ENCODE assay signal across 8 cellular contexts in genomic region chr19:38656171-38656981, GRCh38. TPM values are rescaled to one million over a fixed set of nuclear protein-coding genes. Genes with fewer than 3 reads are reported as not detected.
DNase-seq lines count a peak whose midpoint lies in the region; ATAC-seq, FAIRE-seq and TF ChIP-seq lines count a peak whose summit lies in the region.

No MANE protein-coding gene starts in this region.

- DNase-seq in CD8-positive, alpha-beta memory T cell: peak in 4 of 5 donors; percentile 26 to 92 (median 67)
- peak in 1 of 2 experiments; percentile 30 for DNase-seq in SJSA1 (ENCODE audit: low read depth in 1 of 2, low spot score in 2 of 2)
- DNase-seq in nephron progenitor cell: no peak
- no peak for DNase-seq in left colon
- no peak for DNase-seq in NCI-H1048 (lab: John Stamatoyannopoulos, UW)
- DNase-seq in GM12891 (ENCODE audit: insufficient read length, low spot score): no peak

- H3K27me3 ChIP-seq in CD8-positive, alpha-beta memory T cell (ENCODE audit: insufficient read depth, low read length, poor library complexity, severe bottlenecking): no peaks in the 10 kb centered on the region
- H3K27me3 ChIP-seq in SJSA1 (replicated peaks): no peaks in the 10 kb centered on the region

- H3K36me3 Mint-ChIP-seq in CD8-positive, alpha-beta memory T cell: peaks cover 0 to 37% (median 0%) of the 10 kb centered on the region in 3 donors
- H3K36me3 Mint-ChIP-seq in nephron progenitor cell (ENCODE audit: low read depth): peaks cover 21% of the 10 kb centered on the region

- TF ChIP-seq CTCF in nephron progenitor cell (IDR thresholded peaks at IDR 0.05): no peak

- H3K36me3 ChIP-seq in CD8-positive, alpha-beta memory T cell (ENCODE audit: insufficient read depth, low read length): no peaks in the 10 kb centered on the region
- peaks cover 78% of the 10 kb centered on the region for H3K36me3 ChIP-seq in SJSA1

- H3K4me1 ChIP-seq in CD8-positive, alpha-beta memory T cell (ENCODE audit: insufficient read depth, low read length): peaks cover 58% of the 10 kb centered on the region
- peaks cover 100% of the 10 kb centered on the region for H3K4me1 ChIP-seq in SJSA1 (replicated peaks)

- H3K27me3 Mint-ChIP-seq in CD8-positive, alpha-beta memory T cell: no peaks in the 10 kb centered on the region
- no peaks in the 10 kb centered on the region for H3K27me3 Mint-ChIP-seq in nephron progenitor cell (ENCODE audit: low read depth, poor library complexity)

- ATAC-seq in left colon (no peak), GM21423 (IDR thresholded peaks at IDR 0.05; ENCODE audit: unreplicated experiment) (no peak)

- peak overlapping the region; percentile 14 for H3K27ac ChIP-seq in CD8-positive, alpha-beta memory T cell (ENCODE audit: low read depth, low read length)
- peak overlapping the region; percentile 99 for H3K27ac ChIP-seq in SJSA1
- H3K27ac ChIP-seq in cingulate gyrus (ENCODE audit: low read depth, low read length): peak overlapping the region; percentile 88

- H3K9me3 ChIP-seq in CD8-positive, alpha-beta memory T cell (ENCODE audit: low read length): no peaks in the 10 kb centered on the region
- no peaks in the 10 kb centered on the region for H3K9me3 ChIP-seq in SJSA1 (replicated peaks)

- no peaks in the 10 kb centered on the region for H3K9me3 Mint-ChIP-seq in CD8-positive, alpha-beta memory T cell
- H3K9me3 Mint-ChIP-seq in nephron progenitor cell: no peaks in the 10 kb centered on the region

- peaks cover 80 to 96% (median 96%) of the 10 kb centered on the region in 3 donors for H3K4me1 Mint-ChIP-seq in CD8-positive, alpha-beta memory T cell
- H3K4me1 Mint-ChIP-seq in nephron progenitor cell: peaks cover 99% of the 10 kb centered on the region

- FAIRE-seq in GM12891 (lab: Jason Lieb, UNC): no peak

- H3K27ac Mint-ChIP-seq in CD8-positive, alpha-beta memory T cell: peak overlapping the region; percentile 24 to 93 (median 85)
- peak overlapping the region; percentile 88 for H3K27ac Mint-ChIP-seq in nephron progenitor cell

- intact Hi-C loops in left colon (cut with DNase I, micrococcal nuclease): loop anchor here in 1 of 2 donors (10.0 kb wide), 1 partner anchor 58 kb away; no protein-coding TSS in a partner anchor

- peak overlapping the region; percentile 26 to 78 (median 73) for H3K4me3 Mint-ChIP-seq in CD8-positive, alpha-beta memory T cell
- H3K4me3 Mint-ChIP-seq in nephron progenitor cell: peak overlapping the region; percentile 43

- CTCF ChIA-PET in CD8-positive, alpha-beta memory T cell (lab: Charles Lee): interaction anchor here (1.1 to 1.9 kb wide), 4 partner anchors 9 to 37 kb away, joined by 3 to 6 read pairs (median 4); partner anchors contain the start of gene ACTN4

- peak overlapping the region; percentile 4 for H3K4me3 ChIP-seq in CD8-positive, alpha-beta memory T cell (ENCODE audit: low read length)
- no peak overlapping the region for H3K4me3 ChIP-seq in SJSA1

- POLR2A ChIA-PET in CD8-positive, alpha-beta memory T cell (lab: Charles Lee): interaction anchor here (0.6 to 1.2 kb wide), 3 partner anchors 9 to 268 kb away, joined by 5 to 8 read pairs (median 6); partner anchors contain the start of genes ACTN4 and GGN

- TF ChIP-seq POLR2A in GM12891 (IDR thresholded peaks at IDR 0.05; ENCODE audit: low read depth, low read length): no peak

TF ChIP-seq in GM12891, 5 proteins besides CTCF, POLR2A, EP300 and RAD21:
- TF ChIP-seq POU2F2 (IDR thresholded peaks at IDR 0.05; ENCODE audit: low read depth, low read length) (no peak), POLR2AphosphoS5 (IDR thresholded peaks at IDR 0.05; ENCODE audit: low read depth, low read length) (no peak), PAX5 (IDR thresholded peaks at IDR 0.05; ENCODE audit: insufficient read depth, low read length, severe bottlenecking) (no peak), SPI1 (IDR thresholded peaks at IDR 0.05; ENCODE audit: low read depth, low read length) (no peak), TAF1 (IDR thresholded peaks at IDR 0.05; ENCODE audit: low read depth, low read length) (no peak)

RNA-seq across cellular contexts. Expression of gene ACTN4, which starts 8.9 kb away (rescaled TPM):
- total RNA-seq in CD8-positive, alpha-beta memory T cell: 100 to 1,000 TPM; 295 to 314 TPM
- 31.9 TPM for polyA plus RNA-seq in CD8-positive, alpha-beta memory T cell
- 193 and 399 TPM in 2 replicates for total RNA-seq in SJSA1 (2014; rRNA removed; shearing (Covaris generic))
- total RNA-seq in left colon: 1,000 to 10,000 TPM in 1 of 2 donors, 100 to 1,000 TPM in 1; 971 to 1,150 TPM
- polyA plus RNA-seq in GM12891 (2012; ENCODE audit: low read depth, missing spikeins): 122 TPM

RNA-seq across cellular contexts. Expression of gene EIF3K, which starts 37.4 kb away (rescaled TPM):
- total RNA-seq in CD8-positive, alpha-beta memory T cell: 100 to 1,000 TPM; 275 to 282 TPM
- polyA plus RNA-seq in CD8-positive, alpha-beta memory T cell: 401 TPM
- 353 and 543 TPM in 2 replicates for total RNA-seq in SJSA1 (2014; rRNA removed; shearing (Covaris generic))
- 100 to 1,000 TPM; 343 to 430 TPM for total RNA-seq in left colon
- 367 TPM for polyA plus RNA-seq in GM12891 (2012; ENCODE audit: low read depth, missing spikeins)

RNA-seq across cellular contexts. Expression of gene MAP4K1, which starts 38.6 kb away (rescaled TPM):
- total RNA-seq in CD8-positive, alpha-beta memory T cell: 100 to 1,000 TPM; 161 to 162 TPM
- 178 TPM for polyA plus RNA-seq in CD8-positive, alpha-beta memory T cell
- total RNA-seq in SJSA1 (2014; rRNA removed; shearing (Covaris generic)): not detected in 2 replicates
- 1 to 10 TPM; 2.9 to 6.6 TPM for total RNA-seq in left colon
- polyA plus RNA-seq in GM12891 (2012; ENCODE audit: low read depth, missing spikeins): 123 TPM

Comparison
In these comparisons a context has a peak if more than half of its experiments do, and no peak if none do; other contexts are left out.
1. DNase-seq: peak in CD8-positive, alpha-beta memory T cell (4 of 5); none in nephron progenitor cell (single experiment), left colon (0 of 2), NCI-H1048 (single experiment) and GM12891 (single experiment).
2. H3K27ac ChIP-seq: peak in every context shown above with its lines; median percentile 99 in SJSA1; 88 in cingulate gyrus; 14 in CD8-positive, alpha-beta memory T cell.
3. RNA of gene MAP4K1, which starts 38.6 kb away (total RNA-seq): 161 to 162 TPM in CD8-positive, alpha-beta memory T cell; 2.9 to 6.6 TPM in left colon and not detected in SJSA1; every median in the first group is over 10 times any median in the second.